ENCODE assay signal across 15 cellular contexts in the genomic region with DNA sequence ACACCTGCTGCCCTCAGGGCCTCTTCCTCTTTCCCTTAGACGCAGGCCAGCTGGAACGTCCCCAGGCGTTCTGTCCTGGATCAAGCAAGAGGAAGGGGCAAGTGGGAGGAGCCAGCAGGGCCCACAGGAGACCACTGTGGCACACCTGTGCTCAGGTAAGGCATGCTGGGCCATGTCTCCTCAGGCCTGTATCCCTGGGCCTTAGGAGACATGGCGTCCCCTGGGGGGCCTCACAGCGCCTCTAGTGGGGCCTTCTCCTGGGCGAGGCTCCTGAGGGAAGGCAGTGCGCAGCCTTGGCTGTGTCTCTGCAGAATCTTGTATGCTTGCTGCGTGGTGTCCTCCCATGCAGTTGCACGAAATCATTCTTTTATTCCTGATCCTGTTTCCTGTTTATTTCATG.
"Had no signal": no experiment of that assay in that cellular context is flagged by ENCODE, and none has a peak within 500 bp of the region (broad histone marks: within the 10 kb centered on the region; RNA-seq: fewer than 3 reads in every experiment).

No MANE protein-coding gene starts in this region.

- ATAC-seq: gastrocnemius medialis; left lung; mucosa of descending colon; naive thymus-derived CD8-positive, alpha-beta T cell; psoas muscle; sciatic nerve had no signal

- DNase-seq: effector CD4-positive, alpha-beta T cell; gastrocnemius medialis; islet precursor cell; mucosa of descending colon; naive thymus-derived CD8-positive, alpha-beta T cell; psoas muscle; retina; spleen; stimulated activated CD4-positive, alpha-beta T cell treated with anti-CD3 and anti-CD28 coated beads, Interleukin-15, amount 100 ng/mL, for 24 hours; stimulated activated CD4-positive, alpha-beta T cell treated with anti-CD3 and anti-CD28 coated beads, Interleukin-1b, Interleukin-23, amount 100 ng/mL, for 48 hours; stimulated activated naive CD4-positive, alpha-beta T cell treated with Interleukin-2 at 50 U/mL for 16 hours; uterus had no signal

- H3K9me3 Mint-ChIP-seq: naive thymus-derived CD8-positive, alpha-beta T cell; neural crest cell had no signal

- H3K4me1 Mint-ChIP-seq: neural crest cell had no signal

- H3K4me3 Mint-ChIP-seq: naive thymus-derived CD8-positive, alpha-beta T cell; neural crest cell had no signal

- H3K27me3 Mint-ChIP-seq: naive thymus-derived CD8-positive, alpha-beta T cell had no signal
